Comparison of ENCODE assay signal across 2 cellular contexts in the genomic region with DNA sequence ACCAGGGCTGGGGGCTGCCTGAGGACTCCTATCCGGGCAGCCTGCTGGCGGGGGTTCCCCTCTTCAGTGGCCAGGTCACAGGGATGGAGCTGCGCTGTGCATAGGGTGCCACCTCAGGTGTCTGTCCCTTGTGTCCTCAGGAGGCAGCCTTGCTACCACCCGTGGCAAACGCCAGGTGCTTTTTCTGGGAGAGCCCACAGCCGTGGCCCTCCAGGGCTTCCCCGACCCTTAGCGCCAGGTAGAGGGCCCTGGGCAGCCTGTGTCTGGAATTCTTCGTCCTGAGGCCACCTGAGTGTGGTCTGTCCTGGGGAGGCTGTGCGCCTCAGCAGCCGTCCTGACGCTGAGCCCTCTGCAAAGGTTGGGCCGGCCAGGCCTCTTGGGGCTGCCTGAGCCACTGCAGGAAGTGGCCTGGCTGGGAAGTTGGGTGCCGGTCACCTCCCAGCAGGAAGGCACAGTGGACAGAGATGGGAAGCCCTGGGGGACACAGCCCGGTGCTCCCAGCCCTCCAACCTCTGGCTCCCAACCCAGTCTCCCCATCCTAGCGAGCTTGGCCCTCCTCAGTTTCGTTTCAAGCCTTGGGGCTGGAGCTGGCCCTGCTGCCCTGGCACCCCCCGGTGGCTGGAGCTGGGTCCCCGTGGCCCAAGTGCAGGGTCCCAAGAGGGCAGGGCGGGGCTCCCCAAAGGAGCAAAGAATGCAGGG.
TF ChIP-seq lines count a peak whose summit lies in the region.

No MANE protein-coding gene starts in this region.

TF ChIP-seq in HCT116, 20 proteins besides CTCF, POLR2A, EP300 and RAD21:
- TF ChIP-seq, protein P1, sequence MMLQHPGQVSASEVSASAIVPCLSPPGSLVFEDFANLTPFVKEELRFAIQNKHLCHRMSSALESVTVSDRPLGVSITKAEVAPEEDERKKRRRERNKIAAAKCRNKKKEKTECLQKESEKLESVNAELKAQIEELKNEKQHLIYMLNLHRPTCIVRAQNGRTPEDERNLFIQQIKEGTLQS (IDR thresholded peaks at IDR 0.05), result no peak
- TF ChIP-seq, protein P2, sequence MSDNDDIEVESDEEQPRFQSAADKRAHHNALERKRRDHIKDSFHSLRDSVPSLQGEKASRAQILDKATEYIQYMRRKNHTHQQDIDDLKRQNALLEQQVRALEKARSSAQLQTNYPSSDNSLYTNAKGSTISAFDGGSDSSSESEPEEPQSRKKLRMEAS (IDR thresholded peaks at IDR 0.05), result no peak
- TF ChIP-seq ZNF274 (IDR thresholded peaks at IDR 0.05; ENCODE audit: low read depth, low read length) (no peak), JUND (IDR thresholded peaks at IDR 0.05) (no peak), EZH2 (IDR thresholded peaks at IDR 0.05) (no peak)

TF ChIP-seq in GM12878, 131 proteins besides CTCF, POLR2A, EP300 and RAD21:
- no peak for TF ChIP-seq MXI1 (IDR thresholded peaks at IDR 0.05; ENCODE audit: low read depth, low read length)
- TF ChIP-seq POLR2AphosphoS5 (IDR thresholded peaks at IDR 0.05; ENCODE audit: low read length), result 0 out of 2 replicates have a peak, but pooled peaks have one; percentile 53
- TF ChIP-seq, protein P3, sequence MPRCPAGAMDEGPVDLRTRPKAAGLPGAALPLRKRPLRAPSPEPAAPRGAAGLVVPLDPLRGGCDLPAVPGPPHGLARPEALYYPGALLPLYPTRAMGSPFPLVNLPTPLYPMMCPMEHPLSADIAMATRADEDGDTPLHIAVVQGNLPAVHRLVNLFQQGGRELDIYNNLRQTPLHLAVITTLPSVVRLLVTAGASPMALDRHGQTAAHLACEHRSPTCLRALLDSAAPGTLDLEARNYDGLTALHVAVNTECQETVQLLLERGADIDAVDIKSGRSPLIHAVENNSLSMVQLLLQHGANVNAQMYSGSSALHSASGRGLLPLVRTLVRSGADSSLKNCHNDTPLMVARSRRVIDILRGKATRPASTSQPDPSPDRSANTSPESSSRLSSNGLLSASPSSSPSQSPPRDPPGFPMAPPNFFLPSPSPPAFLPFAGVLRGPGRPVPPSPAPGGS (IDR thresholded peaks at IDR 0.05; ENCODE audit: borderline replicate concordance, insufficient read depth, low read depth, low read length, poor library complexity, severe bottlenecking), result peak; percentile 35
- no peak for TF ChIP-seq CHD2 (IDR thresholded peaks at IDR 0.05; ENCODE audit: borderline replicate concordance, low read depth, low read length)
- peak; percentile 82; the same call in 1 of the 2 replicates for TF ChIP-seq POLR2AphosphoS2 (IDR thresholded peaks at IDR 0.05; ENCODE audit: low read depth, low read length)
